29 cellular contexts compared by ENCODE assay signal in genomic region chr2:165528691-165529090, GRCh38. TPM values are rescaled to one million over a fixed set of nuclear protein-coding genes. Genes with fewer than 3 reads are reported as not detected.
"Had no signal": no experiment of that assay in that cellular context is flagged by ENCODE, and none has a peak within 500 bp of the region (broad histone marks: within the 10 kb centered on the region; RNA-seq: fewer than 3 reads in every experiment).

No MANE protein-coding gene starts in this region.

- DNase-seq: dermis blood vessel endothelial cell; effector memory CD4-positive, alpha-beta T cell; foreskin keratinocyte; heart left ventricle; immature natural killer cell; islet precursor cell; left ventricle myocardium superior; natural killer cell; right lobe of liver; small intestine; stimulated activated CD4-positive, alpha-beta T cell treated with anti-CD3 and anti-CD28 coated beads, Interleukin-12 subunit alpha, Interleukin-12 subunit beta, amount 100 ng/mL, for 4 hours; stimulated activated CD4-positive, alpha-beta T cell treated with anti-CD3 and anti-CD28 coated beads, Interleukin-1b, Interleukin-23, amount 100 ng/mL, for 48 hours; stimulated activated CD4-positive, alpha-beta T cell treated with anti-CD3 and anti-CD28 coated beads, Interleukin-4, amount 100 ng/mL, for 1 hour; stimulated activated CD8-positive, alpha-beta memory T cell treated with anti-CD3 and anti-CD28 coated beads, Interleukin-4, amount 100 ng/mL, for 48 hours; stimulated activated naive CD4-positive, alpha-beta T cell; stimulated activated naive CD8-positive, alpha-beta T cell treated with anti-CD3 and anti-CD28 coated beads, Interleukin-15, amount 100 ng/mL, for 72 hours; trophoblast cell had no signal

- H3K36me3 ChIP-seq: esophagus muscularis mucosa, gastroesophageal sphincter, heart left ventricle, neutrophil, right lobe of liver, suprapubic skin, vagina had no signal

- H3K4me3 ChIP-seq: coronary artery, esophagus muscularis mucosa, gastroesophageal sphincter, heart left ventricle, hepatocyte, lung, right lobe of liver, suprapubic skin, vagina had no signal

- H3K27me3 Mint-ChIP-seq: progenitor cell of endocrine pancreas; stimulated activated naive CD8-positive, alpha-beta T cell treated with anti-CD3 and anti-CD28 coated beads, Interleukin-15, amount 100 ng/mL, for 72 hours had no signal

- H3K27ac Mint-ChIP-seq: immature natural killer cell; memory B cell; natural killer cell; progenitor cell of endocrine pancreas; stimulated activated naive CD8-positive, alpha-beta T cell treated with anti-CD3 and anti-CD28 coated beads, Interleukin-15, amount 100 ng/mL, for 72 hours had no signal

- H3K4me1 Mint-ChIP-seq: immature natural killer cell; memory B cell; natural killer cell; stimulated activated naive CD8-positive, alpha-beta T cell treated with anti-CD3 and anti-CD28 coated beads, Interleukin-15, amount 100 ng/mL, for 72 hours had no signal

- H3K4me3 Mint-ChIP-seq: immature natural killer cell; memory B cell; natural killer cell; stimulated activated naive CD8-positive, alpha-beta T cell treated with anti-CD3 and anti-CD28 coated beads, Interleukin-15, amount 100 ng/mL, for 72 hours had no signal

- H3K9me3 Mint-ChIP-seq: immature natural killer cell; stimulated activated naive CD8-positive, alpha-beta T cell treated with anti-CD3 and anti-CD28 coated beads, Interleukin-15, amount 100 ng/mL, for 72 hours had no signal

- H3K4me1 ChIP-seq: esophagus muscularis mucosa, foreskin keratinocyte, gastroesophageal sphincter, heart left ventricle, parathyroid adenoma, right lobe of liver, suprapubic skin, vagina had no signal

- H3K27me3 ChIP-seq: esophagus muscularis mucosa, foreskin keratinocyte, gastroesophageal sphincter, heart left ventricle, hepatocyte, neutrophil, right lobe of liver, suprapubic skin, vagina had no signal

- H3K9ac ChIP-seq: parathyroid adenoma had no signal

- ATAC-seq: foreskin keratinocyte; gastroesophageal sphincter; heart left ventricle; left ventricle myocardium superior; natural killer cell; right lobe of liver; stimulated activated naive CD8-positive, alpha-beta T cell treated with anti-CD3 and anti-CD28 coated beads, Interleukin-15, amount 100 ng/mL, for 72 hours had no signal

- H3K9me3 ChIP-seq: esophagus muscularis mucosa, gastroesophageal sphincter, neutrophil, right lobe of liver, suprapubic skin, vagina had no signal

- H3K27ac ChIP-seq: coronary artery, esophagus muscularis mucosa, foreskin keratinocyte, gastroesophageal sphincter, heart left ventricle, hepatocyte, neutrophil, parathyroid adenoma, right lobe of liver, suprapubic skin, vagina had no signal

- H3K36me3 Mint-ChIP-seq: immature natural killer cell, memory B cell, natural killer cell had no signal

RNA-seq across cellular contexts. Expression of gene CSRNP3, which starts 59.2 kb away (rescaled TPM):
- total RNA-seq: endothelial cell of umbilical vein, natural killer cell had no signal
